Comparison of ENCODE assay signal across 23 cellular contexts in genomic region chr12:91256471-91256870, GRCh38.
"Had no signal": no experiment of that assay in that cellular context is flagged by ENCODE, and none has a peak within 500 bp of the region (broad histone marks: within the 10 kb centered on the region; RNA-seq: fewer than 3 reads in every experiment).

No MANE protein-coding gene starts in this region.

- H3K4me1 ChIP-seq: esophagus muscularis mucosa, foreskin keratinocyte, left lung, neural progenitor cell, right lobe of liver had no signal

- H3K27ac Mint-ChIP-seq: activated T-cell treated with anti-CD3 and anti-CD28 coated beads, Interleukin-2, amount 50 U/mL, for 72 hours; neural progenitor cell; stimulated activated memory B cell treated with anti-CD40 and anti-IgM and Interleukin-4, amounts not matched to agents 10 μg/mL and 1 μg/mL and 100 μg/mL, for 72 hours had no signal

- H3K9ac ChIP-seq: neural progenitor cell had no signal

- H3K27me3 ChIP-seq: esophagus muscularis mucosa, foreskin keratinocyte, neural progenitor cell, ovary, right lobe of liver had no signal

- H3K27ac ChIP-seq: esophagus muscularis mucosa, foreskin keratinocyte, left lung, neural progenitor cell, ovary, right lobe of liver, thoracic aorta, WERI-Rb-1 had no signal

- H3K9me3 Mint-ChIP-seq: neural progenitor cell had no signal

- H3K36me3 ChIP-seq: esophagus muscularis mucosa, left lung, neural progenitor cell, ovary, right lobe of liver, thoracic aorta, WERI-Rb-1 had no signal

- H3K27me3 Mint-ChIP-seq: stimulated activated memory B cell treated with anti-CD40 and anti-IgM and Interleukin-4, amounts not matched to agents 10 μg/mL and 1 μg/mL and 100 μg/mL, for 72 hours had no signal

- H2AFZ ChIP-seq: neural progenitor cell had no signal

- H3K9me3 ChIP-seq: esophagus muscularis mucosa, left lung, ovary, right lobe of liver, thoracic aorta had no signal

- H3K4me1 Mint-ChIP-seq: neural progenitor cell; stimulated activated memory B cell treated with anti-CD40 and anti-IgM and Interleukin-4, amounts not matched to agents 10 μg/mL and 1 μg/mL and 100 μg/mL, for 72 hours had no signal

- H3K4me2 ChIP-seq: neural progenitor cell had no signal

- H3K4me3 Mint-ChIP-seq: activated T-cell treated with anti-CD3 and anti-CD28 coated beads, Interleukin-2, amount 50 U/mL, for 72 hours; neural progenitor cell; stimulated activated memory B cell treated with anti-CD40 and anti-IgM and Interleukin-4, amounts not matched to agents 10 μg/mL and 1 μg/mL and 100 μg/mL, for 72 hours had no signal

- H3K36me3 Mint-ChIP-seq: neural progenitor cell; stimulated activated memory B cell treated with anti-CD40 and anti-IgM and Interleukin-4, amounts not matched to agents 10 μg/mL and 1 μg/mL and 100 μg/mL, for 72 hours had no signal

- H3K4me3 ChIP-seq: esophagus muscularis mucosa, left lung, neural progenitor cell, ovary, right lobe of liver, thoracic aorta had no signal

- DNase-seq: activated CD4-positive, alpha-beta T cell treated with anti-CD3 and anti-CD28 coated beads for 1 hour; activated CD4-positive, alpha-beta T cell treated with anti-CD3 and anti-CD28 coated beads, Interleukin-2, amount 50 U/mL, for 4 hours; activated effector memory CD4-positive, alpha-beta T cell treated with anti-CD3 and anti-CD28 coated beads, Interleukin-2, amount 50 U/mL, for 16 hours; activated naive CD4-positive, alpha-beta T cell treated with anti-CD3 and anti-CD28 coated beads, Interleukin-2, amount 50 U/mL, for 16 hours; activated T-cell treated with anti-CD3 and anti-CD28 coated beads, Interleukin-2, amount 50 U/mL, for 72 hours; dermis blood vessel endothelial cell; effector memory CD4-positive, alpha-beta T cell; foreskin keratinocyte; hypothalamus; kidney; left lung; mammary epithelial cell; ovary; right lobe of liver; stimulated activated CD4-positive, alpha-beta T cell treated with anti-CD3 and anti-CD28 coated beads, Interleukin-4, amount 100 ng/mL, for 4 hours; T-helper 2 cell; WERI-Rb-1 had no signal

- ATAC-seq: activated T-cell treated with anti-CD3 and anti-CD28 coated beads, Interleukin-2, amount 50 U/mL, for 72 hours; foreskin keratinocyte; left lung; right lobe of liver; stimulated activated memory B cell treated with anti-CD40 and anti-IgM and Interleukin-4, amounts not matched to agents 10 μg/mL and 1 μg/mL and 100 μg/mL, for 72 hours had no signal

- FAIRE-seq: astrocyte, endothelial cell of umbilical vein, kidney had no signal
